ENCODE assay signal across 20 cellular contexts in the genomic region with DNA sequence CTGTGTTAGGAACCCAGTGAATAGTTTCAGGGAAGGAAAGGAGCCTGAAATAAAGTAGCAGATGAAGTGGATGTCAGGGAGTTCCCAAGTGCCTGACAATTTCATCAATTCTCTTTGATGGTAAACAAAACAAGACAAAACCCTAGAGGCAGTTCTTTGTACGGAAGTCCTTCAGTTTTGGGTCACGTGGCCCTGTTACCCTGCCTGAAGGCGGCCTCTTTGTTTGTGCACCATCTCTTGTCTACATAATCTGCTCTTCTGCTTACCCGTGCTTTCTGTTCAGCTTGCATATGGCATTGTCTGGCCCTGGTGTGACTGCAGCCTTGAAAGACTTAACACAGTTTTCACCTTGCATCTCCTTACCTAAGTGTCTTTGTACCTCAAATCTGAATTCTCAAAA.
DNase-seq lines count a peak whose midpoint lies in the region; TF ChIP-seq lines count a peak whose summit lies in the region.
"Had no signal": no experiment of that assay in that cellular context is flagged by ENCODE, and none has a peak within 500 bp of the region (broad histone marks: within the 10 kb centered on the region; RNA-seq: fewer than 3 reads in every experiment).

No MANE protein-coding gene starts in this region.

- no peaks in the 10 kb centered on the region for H3F3A ChIP-seq in OCI-LY1 (ENCODE audit: insufficient read depth, low read length)

- intact Hi-C loops in Caco-2 (cut with micrococcal nuclease; ENCODE audit: unreplicated experiment) = no loop called here

- no peak for TF ChIP-seq CTCF in OCI-LY1 (IDR thresholded peaks at IDR 0.05; ENCODE audit: low read length)
- TF ChIP-seq CTCF in Caco-2 (IDR thresholded peaks at IDR 0.05; ENCODE audit: insufficient read depth in 1 of 2, low read depth in 1 of 2, low read length in 1 of 2, severe bottlenecking in 1 of 2, unreplicated experiment in 1 of 2) = no peak
- no peak for TF ChIP-seq CTCF in type B pancreatic cell (conservative IDR thresholded peaks at IDR 0.05)

- H3K4me1 Mint-ChIP-seq in Caco-2 (ENCODE audit: low read depth, unreplicated experiment) = no peaks in the 10 kb centered on the region
- H3K4me1 Mint-ChIP-seq in type B pancreatic cell (ENCODE audit: unreplicated experiment) = no peaks in the 10 kb centered on the region
- H3K4me1 Mint-ChIP-seq: T-cell had no signal

- H3K9me3 Mint-ChIP-seq in Caco-2 (ENCODE audit: unreplicated experiment) (no peaks in the 10 kb centered on the region), type B pancreatic cell (no peaks in the 10 kb centered on the region)
- H3K9me3 Mint-ChIP-seq: CD4-positive, alpha-beta memory T cell; T-cell had no signal

- POLR2A ChIA-PET in Caco-2 (lab: Charles Lee) = no interaction called here

- no peak overlapping the region for H3K4me3 Mint-ChIP-seq in Caco-2 (ENCODE audit: unreplicated experiment)
- no peak overlapping the region for H3K4me3 Mint-ChIP-seq in type B pancreatic cell
- H3K4me3 Mint-ChIP-seq: CD4-positive, alpha-beta memory T cell; T-cell had no signal

- BruUV-seq in Caco-2 (replicated peaks; lab: Mats Ljungman, UMichigan) = no TSS peak

- CTCF ChIA-PET in Caco-2 (lab: Charles Lee) = no interaction called here

- H4K20me1 ChIP-seq in OCI-LY1 (ENCODE audit: insufficient read depth, low read length) = no peaks in the 10 kb centered on the region

- peaks cover 24% of the 10 kb centered on the region for H3K4me1 ChIP-seq in OCI-LY1 (ENCODE audit: insufficient read depth, low read length, severe bottlenecking)
- H3K4me1 ChIP-seq in Caco-2 = no peaks in the 10 kb centered on the region

- H3K9me3 ChIP-seq in OCI-LY1 (ENCODE audit: low read length) (no peaks in the 10 kb centered on the region), Caco-2 (no peaks in the 10 kb centered on the region)

- no peaks in the 10 kb centered on the region for H3K9me2 ChIP-seq in OCI-LY1 (ENCODE audit: low read depth, low read length)

- H3K27me3 Mint-ChIP-seq in Caco-2 (ENCODE audit: insufficient read depth, unreplicated experiment) (peaks cover 3% of the 10 kb centered on the region), type B pancreatic cell (no peaks in the 10 kb centered on the region)
- H3K27me3 Mint-ChIP-seq: T-cell had no signal

- H2AFZ ChIP-seq in OCI-LY1 (ENCODE audit: low read length) = 0 out of 2 replicates have a peak overlapping the region, but pooled peaks have one; percentile 42
- H2AFZ ChIP-seq: PC-9 had no signal

- DNase-seq in DMS153 (lab: John Stamatoyannopoulos, UW) (peak; percentile 21), DMS153 treated with DMSO at 0.1 percent for 48 hours (lab: John Stamatoyannopoulos, UW; ENCODE audit: unreplicated experiment) (no peak), DMS53 (lab: John Stamatoyannopoulos, UW) (peak; percentile 86), NCI-H2029 treated with DMSO at 0.1 percent for 48 hours (lab: John Stamatoyannopoulos, UW) (peak; percentile 5), NCI-H2171 (lab: John Stamatoyannopoulos, UW) (no peak), Caco-2 (no peak), type B pancreatic cell (ENCODE audit: extremely low spot score, unreplicated experiment) (no peak)
- DNase-seq: CD4-positive, alpha-beta memory T cell; GDM1; HCEC 1CT; NCI-H1092 treated with DMSO at 0.1 percent for 48 hours; NCI-H1930; NCI-H226; NCI-H82; PC-9; SIG-M5; T-cell had no signal

- H3K9ac ChIP-seq in OCI-LY1 (ENCODE audit: low read length) = no peak overlapping the region

- H3K27ac ChIP-seq in OCI-LY1 (ENCODE audit: low read depth, low read length, poor library complexity, severe bottlenecking) = no peak overlapping the region
- H3K27ac ChIP-seq: 22Rv1, PC-9, RWPE1 had no signal

- H3K79me2 ChIP-seq in OCI-LY1 (ENCODE audit: insufficient read depth, low read length) = no peaks in the 10 kb centered on the region

- no peak overlapping the region for H3K27ac Mint-ChIP-seq in Caco-2 (ENCODE audit: unreplicated experiment)
- H3K27ac Mint-ChIP-seq in type B pancreatic cell = no peak overlapping the region
- H3K27ac Mint-ChIP-seq: CD4-positive, alpha-beta memory T cell; T-cell had no signal

- H3K36me3 Mint-ChIP-seq in Caco-2 (ENCODE audit: insufficient read depth, unreplicated experiment) = no peaks in the 10 kb centered on the region
- H3K36me3 Mint-ChIP-seq in type B pancreatic cell = no peaks in the 10 kb centered on the region
- H3K36me3 Mint-ChIP-seq: CD4-positive, alpha-beta memory T cell; T-cell had no signal

- H3K4me2 ChIP-seq in OCI-LY1 (ENCODE audit: low read length) = no peak overlapping the region
- H3K4me2 ChIP-seq: PC-9 had no signal

- H3K36me3 ChIP-seq in OCI-LY1 (ENCODE audit: insufficient read depth, low read length) = no peaks in the 10 kb centered on the region
- H3K36me3 ChIP-seq in Caco-2 (ENCODE audit: control insufficient read depth, insufficient read depth, low read length) = no peaks in the 10 kb centered on the region

- H3K4me3 ChIP-seq in OCI-LY1 (ENCODE audit: low read depth, low read length, poor library complexity, severe bottlenecking) (no peak overlapping the region), Caco-2 (ENCODE audit: low read depth, low read length) (no peak overlapping the region)
- H3K4me3 ChIP-seq: PC-9 had no signal

- H3K27me3 ChIP-seq in OCI-LY1 (ENCODE audit: insufficient read depth, low read length) (no peaks in the 10 kb centered on the region), Caco-2 (replicated peaks; ENCODE audit: control insufficient read depth, insufficient read depth, low read length) (no peaks in the 10 kb centered on the region)

Comparison
In these comparisons a context has a peak if more than half of its experiments do, and no peak if none do; other contexts are left out.
1. DNase-seq: peak in DMS153 (single experiment), DMS53 (single experiment) and NCI-H2029 treated with DMSO at 0.1 percent for 48 hours (single experiment); none in DMS153 treated with DMSO at 0.1 percent for 48 hours (single experiment), NCI-H2171 (single experiment), Caco-2 (0 of 2) and type B pancreatic cell (single experiment).